23 cellular contexts compared by ENCODE assay signal in the genomic region with DNA sequence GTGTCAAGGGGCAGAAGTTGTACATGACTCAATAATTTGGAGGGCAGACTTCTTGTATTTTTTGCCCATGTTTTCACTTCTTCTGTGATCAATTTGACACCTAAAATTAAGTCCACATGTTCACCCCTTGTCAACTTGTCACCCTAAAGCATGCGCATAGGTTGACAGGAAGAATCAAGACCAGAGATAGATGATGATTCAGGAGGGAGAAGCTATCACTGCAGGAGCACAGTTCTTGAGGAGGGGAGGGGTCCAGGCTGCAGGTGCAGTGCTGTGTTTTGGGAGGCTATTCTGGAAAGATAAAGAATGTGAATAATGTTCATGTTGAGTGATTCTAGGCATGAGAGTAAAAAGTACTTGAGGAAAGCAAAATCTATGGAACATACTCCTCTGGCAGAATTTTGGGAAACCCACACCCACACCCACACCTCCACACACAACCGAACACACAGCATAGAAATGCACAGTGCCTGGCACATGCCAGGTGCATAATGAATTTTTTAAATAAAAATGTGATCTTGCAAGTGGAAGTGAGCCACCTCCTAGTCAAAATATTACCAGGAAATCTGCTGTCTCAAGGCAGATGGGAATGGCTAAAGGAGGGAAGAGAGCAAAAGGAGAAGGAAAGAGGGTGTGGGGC.
DNase-seq lines count a peak whose midpoint lies in the region; ATAC-seq, FAIRE-seq and TF ChIP-seq lines count a peak whose summit lies in the region.
"Had no signal": no experiment of that assay in that cellular context is flagged by ENCODE, and none has a peak within 500 bp of the region (broad histone marks: within the 10 kb centered on the region; RNA-seq: fewer than 3 reads in every experiment).

No MANE protein-coding gene starts in this region.

- TF ChIP-seq POLR2A in GM12891 (IDR thresholded peaks at IDR 0.05; ENCODE audit: low read depth, low read length), result no peak

- ATAC-seq in pancreas, result no peak
- ATAC-seq in GM19395 (IDR thresholded peaks at IDR 0.05; ENCODE audit: unreplicated experiment), result no peak
- ATAC-seq: K562 had no signal

- 43 to 48% methylated on average over 2 of the region's 2 CpGs for WGBS in pancreas, 2 donors

- H3K27me3 ChIP-seq in pancreas, result no peaks in the 10 kb centered on the region
- no peaks in the 10 kb centered on the region for H3K27me3 ChIP-seq in skeletal muscle tissue (ENCODE audit: control insufficient read depth in 3 of 3, insufficient read depth in 3 of 3, low read length in 3 of 3)
- H3K27me3 ChIP-seq: BE2C, MG63 had no signal

- H3K9me3 ChIP-seq in pancreas (no peaks in the 10 kb centered on the region), skeletal muscle tissue (ENCODE audit: control insufficient read depth in 3 of 3, low read length in 3 of 3) (no peaks in the 10 kb centered on the region)
- H3K9me3 ChIP-seq: BE2C, HAP-1, MG63 had no signal

- DNase-seq in DMS53 (lab: John Stamatoyannopoulos, UW) (peak; percentile 37), DMS53 treated with DMSO at 0.1 percent for 48 hours (lab: John Stamatoyannopoulos, UW; ENCODE audit: unreplicated experiment) (no peak), RPMI8226 (peak; percentile 82), pancreas (no peak), urothelium cell line (ENCODE audit: low spot score) (no peak), GM12891 (ENCODE audit: insufficient read length, low spot score) (no peak)
- DNase-seq: ACHN; BE2C; CD8-positive, alpha-beta memory T cell; DMS 273 treated with DMSO at 0.1 percent for 48 hours; GOT3; HFFc6; NCI-H2029 treated with DMSO at 0.1 percent for 48 hours; NCI-H446 treated with DMSO at 0.1 percent for 48 hours; SHP77 had no signal

- H3K36me3 ChIP-seq in pancreas (no peaks in the 10 kb centered on the region), skeletal muscle tissue (ENCODE audit: control insufficient read depth in 3 of 3, insufficient read depth in 3 of 3, low read length in 3 of 3) (no peaks in the 10 kb centered on the region)
- H3K36me3 ChIP-seq: BE2C, HAP-1, MG63 had no signal

- H3K4me3 ChIP-seq in pancreas (no peak overlapping the region), skeletal muscle tissue (ENCODE audit: low read length in 3 of 3) (peak overlapping the region in 2 of 3 donors; percentile 1 to 24)
- H3K4me3 ChIP-seq: HAP-1, K562, MG63 had no signal

- FAIRE-seq in pancreas (lab: Jason Lieb, UNC), result no peak
- no peak for FAIRE-seq in urothelium cell line (lab: Jason Lieb, UNC)
- FAIRE-seq in GM12891 (lab: Jason Lieb, UNC), result no peak
- FAIRE-seq: HTR-8/SVneo, K562 had no signal

- TF ChIP-seq CTCF in pancreas (IDR thresholded peaks at IDR 0.05), result no peak

- H3K9ac ChIP-seq in skeletal muscle tissue (ENCODE audit: low read depth in 1 of 3, low read length in 3 of 3), result peak overlapping the region in 1 of 3 donors; percentile 52

- H3K27ac ChIP-seq in pancreas (peak overlapping the region in 3 of 4 donors; percentile 22 to 56 (median 31)), skeletal muscle tissue (ENCODE audit: low read depth, low read length) (no peak overlapping the region)
- H3K27ac ChIP-seq: 22Rv1, RWPE1 had no signal

- H3K4me1 ChIP-seq in pancreas (peaks cover 5 to 7% (median 6%) of the 10 kb centered on the region in 3 donors), skeletal muscle tissue (ENCODE audit: control insufficient read depth in 3 of 3, insufficient read depth in 3 of 3, low read length in 3 of 3) (peaks cover 19 to 33% (median 23%) of the 10 kb centered on the region in 3 donors)
- H3K4me1 ChIP-seq: BE2C, HAP-1 had no signal

- intact Hi-C loops in pancreas (cut with DNase I), result no loop called here

TF ChIP-seq in GM12891, 5 proteins besides CTCF, POLR2A, EP300 and RAD21:
- no peak for TF ChIP-seq TAF1 (IDR thresholded peaks at IDR 0.05; ENCODE audit: low read depth, low read length)
- TF ChIP-seq SPI1 (IDR thresholded peaks at IDR 0.05; ENCODE audit: low read depth, low read length), result no peak
- no peak for TF ChIP-seq POU2F2 (IDR thresholded peaks at IDR 0.05; ENCODE audit: low read depth, low read length)
- no peak for TF ChIP-seq PAX5 (IDR thresholded peaks at IDR 0.05; ENCODE audit: insufficient read depth, low read length, severe bottlenecking)
- TF ChIP-seq POLR2AphosphoS5 (IDR thresholded peaks at IDR 0.05; ENCODE audit: low read depth, low read length), result no peak

Comparison
In these comparisons a context has a peak if more than half of its experiments do, and no peak if none do; other contexts are left out.
1. DNase-seq: peak in DMS53 (single experiment) and RPMI8226 (single experiment); none in DMS53 treated with DMSO at 0.1 percent for 48 hours (single experiment), pancreas (0 of 6), urothelium cell line (single experiment) and GM12891 (single experiment).
2. H3K4me3 ChIP-seq: peak in skeletal muscle tissue (2 of 3); none in pancreas (0 of 4).